Comparison of ENCODE assay signal across 31 cellular contexts in genomic region chr4:152910521-152910920, GRCh38. TPM values are rescaled to one million over a fixed set of nuclear protein-coding genes. Genes with fewer than 3 reads are reported as not detected.
"Had no signal": no experiment of that assay in that cellular context is flagged by ENCODE, and none has a peak within 500 bp of the region (broad histone marks: within the 10 kb centered on the region; RNA-seq: fewer than 3 reads in every experiment).

No MANE protein-coding gene starts in this region.

- H3K27ac ChIP-seq: adrenal gland, ascending aorta, gastroesophageal sphincter, ovary, prostate gland, right atrium auricular region, suprapubic skin, tibial artery, WERI-Rb-1 had no signal

- H3K9me3 ChIP-seq: adrenal gland, ascending aorta, gastroesophageal sphincter, ovary, prostate gland, right atrium auricular region, suprapubic skin, tibial artery had no signal

- DNase-seq: activated CD4-positive, alpha-beta memory T cell treated with anti-CD3 and anti-CD28 coated beads for 36 hours; activated CD4-positive, alpha-beta T cell treated with anti-CD3 and anti-CD28 coated beads for 48 hours; activated CD8-positive, alpha-beta memory T cell treated with anti-CD3 and anti-CD28 coated beads, Interleukin-2, amount 50 U/mL, for 4 hours; activated effector memory CD4-positive, alpha-beta T cell treated with anti-CD3 and anti-CD28 coated beads, Interleukin-2, amount 50 U/mL, for 16 hours; activated naive CD4-positive, alpha-beta T cell treated with anti-CD3 and anti-CD28 coated beads for 36 hours; activated naive CD8-positive, alpha-beta T cell treated with anti-CD3 and anti-CD28 coated beads for 36 hours; activated T-cell treated with anti-CD3 and anti-CD28 coated beads, Interleukin-2, amount 50 U/mL, for 1 hour; adrenal gland; caudate nucleus; dermis blood vessel endothelial cell; effector CD4-positive, alpha-beta T cell; hypothalamus; immature natural killer cell; kidney; left colon; naive B cell; nephron progenitor cell; ovary; stimulated activated CD4-positive, alpha-beta T cell treated with anti-CD3 and anti-CD28 coated beads, Interleukin-15, amount 100 ng/mL, for 24 hours; stimulated activated CD4-positive, alpha-beta T cell treated with anti-CD3 and anti-CD28 coated beads, Interleukin-2, amount 100 ng/mL, for 24 hours; stimulated activated naive B cell treated with anti-CD40 and anti-IgM and Interleukin-4, amounts not matched to agents 10 μg/mL and 1 μg/mL and 100 μg/mL, for 72 hours; T-helper 9 cell; tibial artery; WERI-Rb-1 had no signal

- FAIRE-seq: endometrium, kidney, TTC549 had no signal

- H3K4me1 ChIP-seq: adrenal gland, ascending aorta, gastroesophageal sphincter, prostate gland, right atrium auricular region, suprapubic skin, tibial artery had no signal

- H3K36me3 ChIP-seq: adrenal gland, ovary, prostate gland had no signal

- H3K27me3 ChIP-seq: adrenal gland, ascending aorta, gastroesophageal sphincter, ovary, right atrium auricular region, suprapubic skin, tibial artery had no signal

- H3K4me3 ChIP-seq: adrenal gland, ascending aorta, gastroesophageal sphincter, ovary, prostate gland, right atrium auricular region, suprapubic skin, tibial artery had no signal

RNA-seq across cellular contexts. Expression of gene FHDC1, which starts 25.6 kb away (rescaled TPM):
- polyA plus RNA-seq: immature natural killer cell had no signal
